Comparison of ENCODE assay signal across 15 cellular contexts in genomic region chr1:42142894-42143675, GRCh38. TPM values are rescaled to one million over a fixed set of nuclear protein-coding genes. Genes with fewer than 3 reads are reported as not detected.
DNase-seq lines count a peak whose midpoint lies in the region; ATAC-seq and TF ChIP-seq lines count a peak whose summit lies in the region.
"Had no signal": no experiment of that assay in that cellular context is flagged by ENCODE, and none has a peak within 500 bp of the region (broad histone marks: within the 10 kb centered on the region; RNA-seq: fewer than 3 reads in every experiment).

No MANE protein-coding gene starts in this region.

- intact Hi-C loops in natural killer cell (cut with micrococcal nuclease) (no loop called here), aorta (cut with DNase I) (no loop called here)

- H3K9me3 Mint-ChIP-seq in natural killer cell: no peaks in the 10 kb centered on the region

- peaks cover 0 to 2% of the 10 kb centered on the region in 2 donors for H3K27me3 ChIP-seq in aorta (ENCODE audit: control insufficient read depth in 1 of 2, insufficient read depth in 2 of 2, low read length in 1 of 2)
- H3K27me3 ChIP-seq: right lobe of liver had no signal

- H3K27me3 Mint-ChIP-seq in natural killer cell (ENCODE audit: low read depth in 2 of 2): peaks cover 3 to 13% of the 10 kb centered on the region in 2 donors

- H3K27ac ChIP-seq in aorta (ENCODE audit: low read depth in 1 of 2, low read length in 2 of 2): no peak overlapping the region
- H3K27ac ChIP-seq: right lobe of liver, RWPE1 had no signal

- no peaks in the 10 kb centered on the region for H3K36me3 Mint-ChIP-seq in natural killer cell

- no peaks in the 10 kb centered on the region for H3K4me1 ChIP-seq in aorta (ENCODE audit: control insufficient read depth in 1 of 2, insufficient read depth in 2 of 2, low read length in 2 of 2)
- H3K4me1 ChIP-seq: right lobe of liver had no signal

- peak; percentile 93 for DNase-seq in DMS53 (lab: John Stamatoyannopoulos, UW)
- peak; percentile 12 for DNase-seq in KG1 (lab: John Stamatoyannopoulos, UW)
- peak; percentile 88 for DNase-seq in NCI-H510A treated with DMSO at 0.1 percent for 48 hours (lab: John Stamatoyannopoulos, UW)
- DNase-seq in fibroblast of mammary gland (ENCODE audit: low read depth): peak; percentile 6
- no peak for DNase-seq in natural killer cell
- no peak for DNase-seq in aorta
- DNase-seq in glomerular visceral epithelial cell (ENCODE audit: extremely low spot score): no peak
- DNase-seq: cortex of kidney, NCI-H2081 treated with DMSO at 0.1 percent for 48 hours, right lobe of liver had no signal

- H3K36me3 ChIP-seq in aorta (ENCODE audit: control insufficient read depth in 1 of 2, insufficient read depth in 2 of 2, low read length in 1 of 2): no peaks in the 10 kb centered on the region
- H3K36me3 ChIP-seq: right lobe of liver had no signal

- 43 to 44% methylated on average over 4 of the region's 4 CpGs for WGBS in aorta, 2 donors

- H3K9me3 ChIP-seq in aorta (ENCODE audit: control insufficient read depth, low read length): no peaks in the 10 kb centered on the region
- H3K9me3 ChIP-seq: right lobe of liver had no signal

- H3K27ac Mint-ChIP-seq in natural killer cell: no peak overlapping the region

- no peak for ATAC-seq in natural killer cell
- ATAC-seq in GM19023 (IDR thresholded peaks at IDR 0.05; ENCODE audit: unreplicated experiment): no peak
- no peak for ATAC-seq in aorta (ENCODE audit: low FRiP score)
- ATAC-seq: right lobe of liver had no signal

- H3K4me3 ChIP-seq in fibroblast of mammary gland (ENCODE audit: control insufficient read depth, low read depth, low read length) (no peak overlapping the region), aorta (ENCODE audit: low read length in 2 of 2) (no peak overlapping the region)
- H3K4me3 ChIP-seq: right lobe of liver had no signal

- TF ChIP-seq CTCF in fibroblast of mammary gland (conservative IDR thresholded peaks at IDR 0.05; ENCODE audit: control insufficient read depth, insufficient read depth, low read depth, low read length): no peak
- no peak for TF ChIP-seq CTCF in natural killer cell (IDR thresholded peaks at IDR 0.05)

- H3K4me1 Mint-ChIP-seq in natural killer cell: peaks cover 0 to 5% of the 10 kb centered on the region in 2 donors

- no peak overlapping the region for H3K4me3 Mint-ChIP-seq in natural killer cell

RNA-seq across cellular contexts. Expression of gene GUCA2B, which starts 10.1 kb away (rescaled TPM):
- total RNA-seq in natural killer cell (not detected), aorta (not detected)
- polyA plus RNA-seq in aorta: 10 to 100 TPM in 1 of 2 donors, 1 to 10 TPM in 1; 1.2 to 78.5 TPM
- total RNA-seq: fibroblast of villous mesenchyme, subcutaneous adipose tissue had no signal
- polyA plus RNA-seq: BJ had no signal

RNA-seq across cellular contexts. Expression of gene GUCA2A, which starts 21.5 kb away (rescaled TPM):
- total RNA-seq in natural killer cell (not detected), aorta (not detected)
- polyA plus RNA-seq in aorta: 10 to 100 TPM in 1 of 2 donors, 1 to 10 TPM in 1; 1.0 to 29.8 TPM
- total RNA-seq: fibroblast of villous mesenchyme, right lobe of liver had no signal
- polyA plus RNA-seq: BJ had no signal

Comparison
In these comparisons a context has a peak if more than half of its experiments do, and no peak if none do; other contexts are left out.
1. DNase-seq: peak in DMS53 (single experiment), KG1 (single experiment), NCI-H510A treated with DMSO at 0.1 percent for 48 hours (single experiment) and fibroblast of mammary gland (single experiment); none in natural killer cell (single experiment), aorta (0 of 2) and glomerular visceral epithelial cell (single experiment).